9 cellular contexts compared by ENCODE assay signal in genomic region chr14:93975791-93976476, GRCh38.
DNase-seq lines count a peak whose midpoint lies in the region; ATAC-seq and FAIRE-seq lines count a peak whose summit lies in the region.
"Had no signal": no experiment of that assay in that cellular context is flagged by ENCODE, and none has a peak within 500 bp of the region (broad histone marks: within the 10 kb centered on the region; RNA-seq: fewer than 3 reads in every experiment).

No MANE protein-coding gene starts in this region.

- H3K4me2 ChIP-seq in BLaER1: peak overlapping the region; percentile 82

- no peaks in the 10 kb centered on the region for H4K20me1 ChIP-seq in BLaER1

- FAIRE-seq in GM19239 (lab: Jason Lieb, UNC): peak; percentile 100

- H3K4me3 ChIP-seq in BLaER1: peak overlapping the region; percentile 40
- peak overlapping the region; percentile 78 for H3K4me3 ChIP-seq in rectal smooth muscle tissue (ENCODE audit: low read length)

- H3K9me3 ChIP-seq in BLaER1: peaks cover 9% of the 10 kb centered on the region; the same call in 1 of the 2 replicates
- H3K9me3 ChIP-seq: neutrophil had no signal

- H3K27ac ChIP-seq in BLaER1: no peak overlapping the region
- H3K27ac ChIP-seq in angular gyrus (ENCODE audit: low read depth, low read length): peak overlapping the region; percentile 42
- H3K27ac ChIP-seq in rectal smooth muscle tissue (ENCODE audit: low read depth, low read length): peak overlapping the region; percentile 92
- H3K27ac ChIP-seq: neutrophil had no signal

- in situ Hi-C loops in KBM-7 (cut with MboI; ENCODE audit: low pct_unique_long_range_greater_than_20kb, low sequenced_read_pairs): no loop called here

- no peaks in the 10 kb centered on the region for H3K36me3 ChIP-seq in BLaER1
- no peaks in the 10 kb centered on the region for H3K36me3 ChIP-seq in rectal smooth muscle tissue (ENCODE audit: control insufficient read depth, insufficient read depth, low read length)
- H3K36me3 ChIP-seq: neutrophil had no signal

- ATAC-seq in HG03135 (IDR thresholded peaks at IDR 0.05; ENCODE audit: unreplicated experiment): peak; percentile 52

- no peak overlapping the region for H3K9ac ChIP-seq in BLaER1
- peak overlapping the region; percentile 49 for H3K9ac ChIP-seq in rectal smooth muscle tissue (ENCODE audit: low read length)

- H3K4me1 ChIP-seq in BLaER1 (peaks cover 75% of the 10 kb centered on the region), rectal smooth muscle tissue (ENCODE audit: control insufficient read depth, insufficient read depth, low read length) (peaks cover 37% of the 10 kb centered on the region)

- DNase-seq in GM19239 (ENCODE audit: insufficient read length, low spot score) (peak; percentile 64), D341Med (ENCODE audit: low spot score) (no peak), KBM-7 (no peak), putamen (ENCODE audit: low spot score) (no peak)

- peaks cover 40% of the 10 kb centered on the region for H3K27me3 ChIP-seq in BLaER1
- H3K27me3 ChIP-seq in rectal smooth muscle tissue (ENCODE audit: control insufficient read depth, insufficient read depth, low read length): no peaks in the 10 kb centered on the region
